Comparison of ENCODE assay signal across 21 cellular contexts in genomic region chr5:152676177-152676576, GRCh38.
"Had no signal": no experiment of that assay in that cellular context is flagged by ENCODE, and none has a peak within 500 bp of the region (broad histone marks: within the 10 kb centered on the region; RNA-seq: fewer than 3 reads in every experiment).

No MANE protein-coding gene starts in this region.

- H3K9me3 ChIP-seq: colonic mucosa, esophagus squamous epithelium, gastroesophageal sphincter, right atrium auricular region, spleen, upper lobe of right lung had no signal

- H3K4me3 ChIP-seq: colonic mucosa, dorsolateral prefrontal cortex, esophagus squamous epithelium, gastroesophageal sphincter, right atrium auricular region, spleen, upper lobe of right lung had no signal

- DNase-seq: activated B cell treated with CpG ODN at 0.5 μM for 24 hours; activated CD4-positive, alpha-beta T cell treated with anti-CD3 and anti-CD28 coated beads for 36 hours; activated CD4-positive, alpha-beta T cell treated with anti-CD3 and anti-CD28 coated beads, Interleukin-2, amount 50 U/mL, for 4 hours; activated CD8-positive, alpha-beta memory T cell treated with anti-CD3 and anti-CD28 coated beads for 24 hours; activated CD8-positive, alpha-beta memory T cell treated with anti-CD3 and anti-CD28 coated beads, Interleukin-2, amount 50 U/mL, for 4 hours; activated naive CD4-positive, alpha-beta T cell treated with Interleukin-2 at 50 U/mL for 16 hours; activated naive CD8-positive, alpha-beta T cell treated with anti-CD3 and anti-CD28 coated beads for 36 hours; activated T-cell treated with anti-CD3 and anti-CD28 coated beads, Interleukin-2, amount 50 U/mL, for 4 hours; colonic mucosa; dorsolateral prefrontal cortex; endodermal cell; esophagus squamous epithelium; hypothalamus; natural killer cell; spleen; stimulated activated CD4-positive, alpha-beta T cell treated with anti-CD3 and anti-CD28 coated beads, Interleukin-4, amount 100 ng/mL, for 1 hour; stimulated activated naive CD4-positive, alpha-beta T cell; T1000; upper lobe of right lung had no signal

- H3K4me1 ChIP-seq: colonic mucosa, esophagus squamous epithelium, gastroesophageal sphincter, right atrium auricular region, spleen, upper lobe of right lung had no signal

- H3K27me3 ChIP-seq: colonic mucosa, dorsolateral prefrontal cortex, esophagus squamous epithelium, gastroesophageal sphincter, right atrium auricular region, spleen, upper lobe of right lung had no signal

- H3K36me3 ChIP-seq: colonic mucosa, esophagus squamous epithelium, gastroesophageal sphincter, right atrium auricular region, spleen, upper lobe of right lung had no signal

- H3K27ac ChIP-seq: colonic mucosa, dorsolateral prefrontal cortex, esophagus squamous epithelium, gastroesophageal sphincter, right atrium auricular region, spleen, upper lobe of right lung had no signal
